In the genomic region with DNA sequence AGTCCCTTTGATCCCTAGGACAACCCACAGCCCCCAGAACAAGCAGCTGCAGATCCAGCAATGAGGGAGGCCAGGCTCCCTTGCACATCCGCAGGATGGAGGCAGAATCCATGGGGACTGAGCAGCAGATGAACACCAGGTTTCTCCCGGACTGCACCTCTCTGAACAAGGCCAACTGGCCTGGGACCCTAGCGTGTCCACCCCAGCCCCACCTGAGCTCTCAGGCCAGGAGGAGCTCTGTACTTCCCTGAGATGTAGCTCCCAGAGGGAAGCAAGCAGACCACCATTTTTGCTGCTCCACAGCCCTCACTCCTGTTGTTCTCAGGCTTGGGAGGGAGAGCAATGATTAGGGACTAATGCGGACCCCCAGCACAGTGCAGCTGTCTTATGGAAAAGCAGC, we compare ENCODE assay signal across 25 cellular contexts.
"Had no signal": no experiment of that assay in that cellular context is flagged by ENCODE, and none has a peak within 500 bp of the region (broad histone marks: within the 10 kb centered on the region; RNA-seq: fewer than 3 reads in every experiment).

No MANE protein-coding gene starts in this region.

- H3K36me3 Mint-ChIP-seq: naive thymus-derived CD8-positive, alpha-beta T cell; type B pancreatic cell had no signal

- H3K9me3 ChIP-seq: lower lobe of right lung, ovary, right atrium auricular region, right lobe of liver, tibial nerve had no signal

- H3K36me3 ChIP-seq: heart right ventricle, lower lobe of right lung, ovary, right atrium auricular region, right lobe of liver, tibial nerve had no signal

- H3K4me3 Mint-ChIP-seq: naive thymus-derived CD8-positive, alpha-beta T cell; nephron; neural crest cell; stimulated activated naive CD8-positive, alpha-beta T cell treated with anti-CD3 and anti-CD28 coated beads, Interleukin-15, amount 100 ng/mL, for 72 hours; type B pancreatic cell had no signal

- H3K4me1 ChIP-seq: heart right ventricle, lower lobe of right lung, right atrium auricular region, right lobe of liver, tibial nerve had no signal

- H3K27ac Mint-ChIP-seq: naive thymus-derived CD8-positive, alpha-beta T cell; nephron; progenitor cell of endocrine pancreas; stimulated activated naive CD8-positive, alpha-beta T cell treated with anti-CD3 and anti-CD28 coated beads, Interleukin-15, amount 100 ng/mL, for 72 hours; type B pancreatic cell had no signal

- H3K9me3 Mint-ChIP-seq: type B pancreatic cell had no signal

- H3K4me3 ChIP-seq: heart right ventricle, hepatocyte, lower lobe of right lung, ovary, right atrium auricular region, right lobe of liver, skin epidermis, tibial nerve had no signal

- H3K27me3 ChIP-seq: heart right ventricle, hepatocyte, ovary, right atrium auricular region, right lobe of liver, tibial nerve had no signal

- H3K4me1 Mint-ChIP-seq: naive thymus-derived CD8-positive, alpha-beta T cell; nephron; neural crest cell; stimulated activated naive CD8-positive, alpha-beta T cell treated with anti-CD3 and anti-CD28 coated beads, Interleukin-15, amount 100 ng/mL, for 72 hours had no signal

- ATAC-seq: heart right ventricle; left cardiac atrium; left lobe of liver; naive thymus-derived CD8-positive, alpha-beta T cell; stimulated activated naive CD8-positive, alpha-beta T cell treated with anti-CD3 and anti-CD28 coated beads, Interleukin-15, amount 100 ng/mL, for 72 hours had no signal

- H3K27ac ChIP-seq: heart right ventricle, hepatocyte, lower lobe of right lung, ovary, right atrium auricular region, right lobe of liver, skin epidermis, tibial nerve had no signal

- DNase-seq: heart right ventricle; kidney glomerular epithelial cell; left cardiac atrium; lower lobe of right lung; mammary epithelial cell; mesenchymal stem cell; naive thymus-derived CD8-positive, alpha-beta T cell; ovary; right lobe of liver; stimulated activated CD4-positive, alpha-beta T cell treated with anti-CD3 and anti-CD28 coated beads, Interleukin-12 subunit alpha, Interleukin-12 subunit beta, amount 100 ng/mL, for 4 hours; stimulated activated CD4-positive, alpha-beta T cell treated with anti-CD3 and anti-CD28 coated beads, Interleukin-15, amount 100 ng/mL, for 24 hours; stimulated activated CD4-positive, alpha-beta T cell treated with anti-CD3 and anti-CD28 coated beads, Interleukin-2, amount 100 ng/mL, for 24 hours; stimulated activated CD4-positive, alpha-beta T cell treated with anti-CD3 and anti-CD28 coated beads, Interleukin-4, amount 100 ng/mL, for 1 hour; stimulated activated naive CD4-positive, alpha-beta T cell treated with Interleukin-2 at 50 U/mL for 16 hours; stimulated activated naive CD8-positive, alpha-beta T cell treated with anti-CD3 and anti-CD28 coated beads, Interleukin-15, amount 100 ng/mL, for 72 hours; substantia nigra had no signal
